Comparison of ENCODE assay signal across 8 cellular contexts in the genomic region with DNA sequence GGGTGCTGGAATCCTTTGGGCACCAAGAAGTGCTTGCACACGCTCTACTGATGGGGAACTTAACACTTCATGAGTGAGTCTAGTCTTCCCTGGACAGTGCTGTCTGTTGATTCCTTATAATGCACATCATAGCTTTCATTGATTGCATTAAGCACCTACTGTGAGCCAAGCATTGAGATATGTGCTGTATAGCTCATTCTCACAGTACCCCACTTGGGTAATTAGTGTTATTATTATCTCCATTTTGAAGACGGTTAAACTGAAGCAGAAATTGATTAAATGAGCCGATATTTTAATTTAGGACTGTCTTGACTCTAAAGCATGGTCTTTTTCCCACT. TPM values are rescaled to one million over a fixed set of nuclear protein-coding genes. Genes with fewer than 3 reads are reported as not detected.
DNase-seq lines count a peak whose midpoint lies in the region; ATAC-seq and TF ChIP-seq lines count a peak whose summit lies in the region.

No MANE protein-coding gene starts in this region.

- intact Hi-C loops in activated CD4-positive, alpha-beta memory T cell treated with anti-CD3 and anti-CD28 coated beads for 36 hours (cut with micrococcal nuclease), result loop anchor here (5.0 kb wide), 1 partner anchor 677 kb away; a partner anchor contains a TSS
- intact Hi-C loops in spleen (cut with DNase I; ENCODE audit: low total_unique reads), result no loop called here

- H3K4me3 ChIP-seq in HEK293 (ENCODE audit: low read depth, low read length), result no peak overlapping the region; the same call in 1 of the 2 replicates
- H3K4me3 ChIP-seq in hepatocyte, result no peak overlapping the region
- peak overlapping the region; percentile 54 to 82 (median 75) for H3K4me3 ChIP-seq in spleen

- peaks cover 21% of the 10 kb centered on the region for H3K79me2 ChIP-seq in hepatocyte

- peak overlapping the region; percentile 92 for H3K4me3 Mint-ChIP-seq in activated CD4-positive, alpha-beta memory T cell treated with anti-CD3 and anti-CD28 coated beads for 36 hours

- H3K4me1 Mint-ChIP-seq in activated CD4-positive, alpha-beta memory T cell treated with anti-CD3 and anti-CD28 coated beads for 36 hours (ENCODE audit: low read depth), result peaks cover 24% of the 10 kb centered on the region

- TF ChIP-seq CTCF in HEK293 (tag by site-specific recombination; IDR thresholded peaks at IDR 0.05) (no peak), hepatocyte (IDR thresholded peaks at IDR 0.05; ENCODE audit: poor library complexity) (no peak), spleen (IDR thresholded peaks at IDR 0.05 in 8 of 11, conservative IDR thresholded peaks at IDR 0.05 in 3 of 11) (no peak)

- H3K27ac ChIP-seq in HEK293 (ENCODE audit: extremely low read depth, low read depth, low read length) (no peak overlapping the region), hepatocyte (peak overlapping the region; percentile 22), spleen (peak overlapping the region; percentile 83 to 96 (median 94))

- no peaks in the 10 kb centered on the region for H3K27me3 ChIP-seq in hepatocyte
- H3K27me3 ChIP-seq in spleen (replicated peaks in 1 of 7), result no peaks in the 10 kb centered on the region

- H3K27ac Mint-ChIP-seq in activated CD4-positive, alpha-beta memory T cell treated with anti-CD3 and anti-CD28 coated beads for 36 hours, result no peak overlapping the region

- peaks cover 15% of the 10 kb centered on the region for H3K36me3 Mint-ChIP-seq in activated CD4-positive, alpha-beta memory T cell treated with anti-CD3 and anti-CD28 coated beads for 36 hours

- CTCF ChIA-PET in HEK293 (lab: Yijun Ruan, JAX), result interaction anchor here (0.6 to 1.7 kb wide), 2 partner anchors 24 to 196 kb away, joined by 5 to 6 read pairs; no protein-coding TSS in a partner anchor
- CTCF ChIA-PET in activated CD4-positive, alpha-beta memory T cell treated with anti-CD3 and anti-CD28 coated beads for 36 hours (lab: Charles Lee), result interaction anchor here (1.1 to 3.2 kb wide), 5 partner anchors 19 to 113 kb away, joined by 4 to 21 read pairs (median 8); a partner anchor contains a TSS

- ATAC-seq in HG02973 (IDR thresholded peaks at IDR 0.05; ENCODE audit: unreplicated experiment) (no peak), HG02798 (IDR thresholded peaks at IDR 0.05; ENCODE audit: poor library complexity, unreplicated experiment) (no peak)

- DNase-seq in activated CD4-positive, alpha-beta memory T cell treated with anti-CD3 and anti-CD28 coated beads for 36 hours, result no peak
- DNase-seq in hepatocyte (ENCODE audit: low spot score), result no peak
- no peak for DNase-seq in spleen
- DNase-seq in stimulated activated naive CD4-positive, alpha-beta T cell (lab: John Stamatoyannopoulos, UW), result no peak
- DNase-seq in C1 segment of cervical spinal cord (lab: John Stamatoyannopoulos, UW), result no peak

- H3K27me3 Mint-ChIP-seq in activated CD4-positive, alpha-beta memory T cell treated with anti-CD3 and anti-CD28 coated beads for 36 hours, result no peaks in the 10 kb centered on the region

- peak overlapping the region; percentile 50 for H2AFZ ChIP-seq in hepatocyte

- H3K4me1 ChIP-seq in HEK293 (ENCODE audit: control insufficient read depth, insufficient read depth, low read length), result no peaks in the 10 kb centered on the region
- peaks cover 15% of the 10 kb centered on the region for H3K4me1 ChIP-seq in hepatocyte (ENCODE audit: insufficient read depth)
- H3K4me1 ChIP-seq in spleen, result peaks cover 9 to 55% (median 28%) of the 10 kb centered on the region in 6 donors

- POLR2A ChIA-PET in HEK293 (lab: Yijun Ruan, JAX), result no interaction called here
- POLR2A ChIA-PET in activated CD4-positive, alpha-beta memory T cell treated with anti-CD3 and anti-CD28 coated beads for 36 hours (lab: Charles Lee), result interaction anchor here (0.6 to 2.8 kb wide), 2 partner anchors 11 to 128 kb away, joined by 3 to 10 read pairs; a partner anchor contains a TSS

- no peaks in the 10 kb centered on the region for H3K9me3 Mint-ChIP-seq in activated CD4-positive, alpha-beta memory T cell treated with anti-CD3 and anti-CD28 coated beads for 36 hours

- H3K36me3 ChIP-seq in HEK293 (ENCODE audit: control insufficient read depth in 2 of 2, insufficient read depth in 1 of 2, low read length in 2 of 2), result peaks cover 17 to 31% of the 10 kb centered on the region in 2 experiments
- no peaks in the 10 kb centered on the region for H3K36me3 ChIP-seq in hepatocyte (replicated peaks; ENCODE audit: insufficient read depth, low read depth)
- peaks cover 4 to 35% (median 30%) of the 10 kb centered on the region in 6 donors for H3K36me3 ChIP-seq in spleen

- H4K20me1 ChIP-seq in hepatocyte (ENCODE audit: insufficient read depth, poor library complexity, severe bottlenecking), result peaks cover 13% of the 10 kb centered on the region

- 84% methylated on average over 3 of the region's 3 CpGs for WGBS in hepatocyte (ENCODE audit: low lambda C conversion rate, missing lambda C conversion rate)
- WGBS in spleen, 5 donors, result 61 to 68% (median 65%) methylated on average over 3 of the region's 3 CpGs

- TF ChIP-seq POLR2A in spleen (IDR thresholded peaks at IDR 0.05), result no peak

- H3K9me3 ChIP-seq in HEK293 (ENCODE audit: control insufficient read depth, insufficient read depth, low read depth, low read length) (no peaks in the 10 kb centered on the region), hepatocyte (ENCODE audit: low read depth) (no peaks in the 10 kb centered on the region), spleen (no peaks in the 10 kb centered on the region)

- peak overlapping the region; percentile 81 for H3K4me2 ChIP-seq in hepatocyte

- no peaks in the 10 kb centered on the region for H3K9me2 ChIP-seq in hepatocyte (replicated peaks; ENCODE audit: insufficient read depth)

TF ChIP-seq in HEK293, 187 proteins besides CTCF, POLR2A, EP300 and RAD21:
- TF ChIP-seq ZNF302 (tag by site-specific recombination; IDR thresholded peaks at IDR 0.05; ENCODE audit: low read depth) (no peak), ZNF664 (tag by site-specific recombination; IDR thresholded peaks at IDR 0.05) (peak; percentile 85)

RNA-seq across cellular contexts. Expression of a gene that starts 0.5 kb away (rescaled TPM):
- total RNA-seq in activated CD4-positive, alpha-beta memory T cell treated with anti-CD3 and anti-CD28 coated beads for 36 hours, result 10 to 100 TPM; 55.6 to 56.3 TPM
- total RNA-seq in hepatocyte, result 122 and 150 TPM in 2 replicates
- polyA plus RNA-seq in hepatocyte, result 119 and 120 TPM in 2 replicates
- 10 to 100 TPM; 46.6 to 75.5 (median 58.0) TPM for total RNA-seq in spleen
- polyA plus RNA-seq in spleen, result 10 to 100 TPM; 53.9 to 82.1 (median 71.1) TPM

RNA-seq across cellular contexts. Expression of a gene that starts 57.8 kb away (rescaled TPM):
- 1 to 10 TPM; 8.0 to 8.6 TPM for total RNA-seq in activated CD4-positive, alpha-beta memory T cell treated with anti-CD3 and anti-CD28 coated beads for 36 hours
- total RNA-seq in hepatocyte (18.9 and 19.8 TPM in 2 replicates), spleen (10 to 100 TPM in 5 of 7 donors, 1 to 10 TPM in 2; 8.1 to 23.5 (median 15.0) TPM)
- polyA plus RNA-seq in hepatocyte (13.8 and 14.3 TPM in 2 replicates), spleen (10 to 100 TPM in 1 of 3 donors, 1 to 10 TPM in 2; 7.3 to 11.3 (median 8.6) TPM)

Comparison
In these comparisons a context has a peak if more than half of its experiments do, and no peak if none do; other contexts are left out.
1. H3K4me3 ChIP-seq: peak in spleen (8 of 8); none in HEK293 (single experiment) and hepatocyte (single experiment).